19 cellular contexts compared by ENCODE assay signal in the genomic region with DNA sequence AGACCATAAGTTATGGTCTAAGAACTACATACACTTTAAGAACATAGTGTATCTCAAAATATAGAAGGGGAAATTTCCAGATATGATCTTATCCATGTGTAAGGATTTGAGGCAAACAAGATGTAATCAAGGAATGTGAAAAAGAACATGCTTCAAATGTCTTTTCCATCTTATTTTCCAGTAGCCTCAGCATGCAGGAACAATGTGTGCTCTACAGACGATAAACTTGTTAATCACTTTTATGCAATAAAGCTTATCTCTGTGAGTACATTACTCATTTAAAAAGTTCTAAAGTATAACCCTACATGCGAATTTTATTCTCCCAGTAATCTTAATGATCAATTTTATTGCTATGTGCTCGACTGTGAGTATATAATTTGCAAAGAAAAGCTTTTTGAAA.
"Had no signal": no experiment of that assay in that cellular context is flagged by ENCODE, and none has a peak within 500 bp of the region (broad histone marks: within the 10 kb centered on the region; RNA-seq: fewer than 3 reads in every experiment).

No MANE protein-coding gene starts in this region.

- H3K9me3 ChIP-seq: colonic mucosa, esophagus muscularis mucosa, right lobe of liver, stomach, thyroid gland had no signal

- H2AFZ ChIP-seq: neural progenitor cell, parathyroid adenoma had no signal

- H3K27ac ChIP-seq: colonic mucosa, esophagus muscularis mucosa, neural progenitor cell, parathyroid adenoma, right lobe of liver, stomach, thyroid gland had no signal

- FAIRE-seq: frontal cortex, kidney, urothelium cell line had no signal

- DNase-seq: colonic mucosa; effector CD8-positive, alpha-beta T cell; endodermal cell; kidney; naive thymus-derived CD4-positive, alpha-beta T cell; right lobe of liver; stimulated activated CD4-positive, alpha-beta T cell treated with anti-CD3 and anti-CD28 coated beads, Interleukin-2, amount 100 ng/mL, for 24 hours; stimulated activated CD4-positive, alpha-beta T cell treated with anti-CD3 and anti-CD28 coated beads, Interleukin-4, amount 100 ng/mL, for 24 hours; stimulated activated naive CD4-positive, alpha-beta T cell treated with Interleukin-2 at 50 U/mL for 16 hours; stomach; thyroid gland had no signal

- H3K79me2 ChIP-seq: parathyroid adenoma had no signal

- H3K9ac ChIP-seq: neural progenitor cell, parathyroid adenoma had no signal

- H3K4me2 ChIP-seq: neural progenitor cell had no signal

- ATAC-seq: left lobe of liver; naive thymus-derived CD4-positive, alpha-beta T cell; right lobe of liver; stimulated activated effector memory CD8-positive, alpha-beta T cell treated with anti-CD3 and anti-CD28 coated beads, Interleukin-12 subunit alpha, Interleukin-12 subunit beta, amount 100 ng/mL, for 72 hours had no signal

- H3K4me1 ChIP-seq: colonic mucosa, esophagus muscularis mucosa, neural progenitor cell, right lobe of liver, stomach, thyroid gland had no signal

- H3K27me3 ChIP-seq: colonic mucosa, esophagus muscularis mucosa, neural progenitor cell, right lobe of liver, stomach, thyroid gland had no signal

- H3K36me3 ChIP-seq: colonic mucosa, esophagus muscularis mucosa, neural progenitor cell, right lobe of liver, stomach, thyroid gland had no signal

- H3K4me3 ChIP-seq: colonic mucosa, esophagus muscularis mucosa, lung, neural progenitor cell, right lobe of liver, stomach, thyroid gland had no signal
